21 cellular contexts compared by ENCODE assay signal in the genomic region with DNA sequence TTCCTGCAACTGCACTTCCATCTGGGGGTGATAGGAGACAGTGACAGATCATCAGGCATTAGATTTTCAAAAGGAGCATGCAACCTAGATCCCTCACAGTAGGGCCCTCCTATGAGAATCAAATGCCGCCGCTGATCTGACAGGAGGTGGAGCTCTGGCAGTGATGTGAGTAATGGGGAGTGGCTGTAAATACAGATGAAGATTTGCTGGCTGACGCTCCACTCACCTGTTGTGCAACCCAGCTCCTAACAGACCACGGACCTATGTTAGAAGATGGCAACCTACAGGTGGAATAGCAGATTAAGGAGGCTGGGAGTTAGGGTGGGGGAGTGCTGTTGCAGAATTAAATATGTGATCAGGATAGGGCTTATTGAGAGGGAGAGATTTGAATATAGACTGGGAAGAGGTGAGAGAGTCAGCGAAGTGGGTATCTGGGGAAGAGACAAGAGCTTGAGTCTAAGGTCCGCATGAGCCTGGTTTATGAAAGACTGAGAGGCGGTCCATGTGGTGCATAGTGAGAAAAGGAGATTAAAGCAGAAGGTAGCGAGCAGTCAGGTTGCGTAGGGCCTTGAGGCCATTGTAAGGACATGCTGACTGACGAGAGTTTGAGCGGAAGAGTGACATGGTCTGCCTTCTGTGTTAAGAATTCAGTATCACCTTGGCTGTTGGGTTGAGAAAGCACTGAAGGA. TPM values are rescaled to one million over a fixed set of nuclear protein-coding genes. Genes with fewer than 3 reads are reported as not detected.
DNase-seq lines count a peak whose midpoint lies in the region; ATAC-seq lines count a peak whose summit lies in the region.
"Had no signal": no experiment of that assay in that cellular context is flagged by ENCODE, and none has a peak within 500 bp of the region (broad histone marks: within the 10 kb centered on the region; RNA-seq: fewer than 3 reads in every experiment).

No MANE protein-coding gene starts in this region.

- ATAC-seq in activated CD4-positive, alpha-beta T cell treated with anti-CD3 and anti-CD28 coated beads for 36 hours, result no peak
- ATAC-seq in stimulated activated effector memory CD8-positive, alpha-beta T cell treated with anti-CD3 and anti-CD28 coated beads, Interleukin-12 subunit alpha, Interleukin-12 subunit beta, amount 100 ng/mL, for 72 hours, result no peak
- no peak for ATAC-seq in GM21529 (IDR thresholded peaks at IDR 0.05; ENCODE audit: unreplicated experiment)
- ATAC-seq: activated CD8-positive, alpha-beta memory T cell treated with anti-CD3 and anti-CD28 coated beads, Interleukin-2, amount 10 ng/mL, durations not matched to agents 7 days and 5 days; naive thymus-derived CD4-positive, alpha-beta T cell; psoas muscle had no signal

- H2BK12ac ChIP-seq in neuronal stem cell (ENCODE audit: low read length), result no peak overlapping the region

- H3K79me1 ChIP-seq in neuronal stem cell (ENCODE audit: low read depth, low read length), result no peaks in the 10 kb centered on the region

- no peak overlapping the region for H2AFZ ChIP-seq in neuronal stem cell (ENCODE audit: low read length)

- no peak overlapping the region for H2AK5ac ChIP-seq in neuronal stem cell (ENCODE audit: low read depth, low read length)

- H3K27me3 ChIP-seq in neuronal stem cell (ENCODE audit: control insufficient read depth in 3 of 3, insufficient read depth in 3 of 3, low read depth in 1 of 3, low read length in 3 of 3), result no peaks in the 10 kb centered on the region
- H3K27me3 ChIP-seq: esophagus squamous epithelium had no signal

- peaks cover 11 to 20% of the 10 kb centered on the region in 2 donors for H3K9me3 ChIP-seq in neuronal stem cell (replicated peaks in 1 of 2; ENCODE audit: control insufficient read depth in 2 of 2, insufficient read depth in 1 of 2, low read depth in 1 of 2, low read length in 2 of 2)
- H3K9me3 ChIP-seq: esophagus squamous epithelium, psoas muscle had no signal

- no peak overlapping the region for H2BK120ac ChIP-seq in neuronal stem cell (ENCODE audit: low read depth, low read length)

- no peak overlapping the region for H3K14ac ChIP-seq in neuronal stem cell (ENCODE audit: low read length)

- no peak overlapping the region for H3K4ac ChIP-seq in neuronal stem cell (ENCODE audit: low read length)

- H3K27ac Mint-ChIP-seq in activated CD4-positive, alpha-beta T cell treated with anti-CD3 and anti-CD28 coated beads for 36 hours, result peak overlapping the region; percentile 10
- no peak overlapping the region for H3K27ac Mint-ChIP-seq in activated CD4-positive, alpha-beta T cell treated with anti-CD3 and anti-CD28 coated beads, Interleukin-2, amount 10 ng/mL, durations not matched to agents 7 days and 5 days
- H3K27ac Mint-ChIP-seq in activated T-helper 1 cell treated with anti-CD3 and anti-CD28 coated beads, Interleukin-12 subunit alpha, Interleukin-12 subunit beta, Interleukin-2, Interleukin-4 antibody, amounts not matched to agents 30 ng/mL and 10 ng/mL and 1 ng/mL, durations not matched to agents 14 hours and 24 hours and 36 hours, result peak overlapping the region; percentile 5
- H3K27ac Mint-ChIP-seq in stimulated activated effector memory CD8-positive, alpha-beta T cell treated with anti-CD3 and anti-CD28 coated beads, Interleukin-12 subunit alpha, Interleukin-12 subunit beta, amount 100 ng/mL, for 72 hours, result peak overlapping the region; percentile 26
- H3K27ac Mint-ChIP-seq: activated CD8-positive, alpha-beta memory T cell treated with anti-CD3 and anti-CD28 coated beads, Interleukin-2, amount 10 ng/mL, durations not matched to agents 7 days and 5 days had no signal

- no peak overlapping the region for H3K23ac ChIP-seq in neuronal stem cell (ENCODE audit: low read depth, low read length, poor library complexity)

- no CpG with 5 or more reads among the region's 11 CpGs for WGBS in neuronal stem cell (ENCODE audit: extremely low coverage in 2 of 2, insufficient read length in 2 of 2, insufficient replicate concordance in 1 of 2), 2 donors

- H4K91ac ChIP-seq in neuronal stem cell (ENCODE audit: low read depth, low read length, poor library complexity), result no peak overlapping the region

- POLR2A ChIA-PET in activated CD4-positive, alpha-beta T cell treated with anti-CD3 and anti-CD28 coated beads for 36 hours (lab: Charles Lee), result no interaction called here
- POLR2A ChIA-PET in activated CD4-positive, alpha-beta T cell treated with anti-CD3 and anti-CD28 coated beads, Interleukin-2, amount 10 ng/mL, durations not matched to agents 7 days and 5 days (lab: Charles Lee), result no interaction called here

- no peak overlapping the region for H4K8ac ChIP-seq in neuronal stem cell (ENCODE audit: low read depth, low read length)

- H3K9me3 Mint-ChIP-seq in activated CD4-positive, alpha-beta T cell treated with anti-CD3 and anti-CD28 coated beads for 36 hours (ENCODE audit: low read depth), result no peaks in the 10 kb centered on the region
- peaks cover 3% of the 10 kb centered on the region for H3K9me3 Mint-ChIP-seq in activated CD4-positive, alpha-beta T cell treated with anti-CD3 and anti-CD28 coated beads, Interleukin-2, amount 10 ng/mL, durations not matched to agents 7 days and 5 days
- no peaks in the 10 kb centered on the region for H3K9me3 Mint-ChIP-seq in activated T-helper 1 cell treated with anti-CD3 and anti-CD28 coated beads, Interleukin-12 subunit alpha, Interleukin-12 subunit beta, Interleukin-2, Interleukin-4 antibody, amounts not matched to agents 30 ng/mL and 10 ng/mL and 1 ng/mL, durations not matched to agents 14 hours and 24 hours and 36 hours
- no peaks in the 10 kb centered on the region for H3K9me3 Mint-ChIP-seq in stimulated activated effector memory CD8-positive, alpha-beta T cell treated with anti-CD3 and anti-CD28 coated beads, Interleukin-12 subunit alpha, Interleukin-12 subunit beta, amount 100 ng/mL, for 72 hours
- H3K9me3 Mint-ChIP-seq: naive thymus-derived CD4-positive, alpha-beta T cell had no signal

- H3K18ac ChIP-seq in neuronal stem cell (ENCODE audit: low read length), result no peak overlapping the region

- H3K9ac ChIP-seq in neuronal stem cell (ENCODE audit: low read depth, low read length, poor library complexity), result no peak overlapping the region

- H3K36me3 Mint-ChIP-seq in activated CD4-positive, alpha-beta T cell treated with anti-CD3 and anti-CD28 coated beads for 36 hours (ENCODE audit: low read depth), result peaks cover 30% of the 10 kb centered on the region
- H3K36me3 Mint-ChIP-seq in activated CD4-positive, alpha-beta T cell treated with anti-CD3 and anti-CD28 coated beads, Interleukin-2, amount 10 ng/mL, durations not matched to agents 7 days and 5 days (ENCODE audit: low read depth), result peaks cover 30% of the 10 kb centered on the region
- peaks cover 33% of the 10 kb centered on the region for H3K36me3 Mint-ChIP-seq in activated T-helper 1 cell treated with anti-CD3 and anti-CD28 coated beads, Interleukin-12 subunit alpha, Interleukin-12 subunit beta, Interleukin-2, Interleukin-4 antibody, amounts not matched to agents 30 ng/mL and 10 ng/mL and 1 ng/mL, durations not matched to agents 14 hours and 24 hours and 36 hours (ENCODE audit: low read depth)
- H3K36me3 Mint-ChIP-seq in stimulated activated effector memory CD8-positive, alpha-beta T cell treated with anti-CD3 and anti-CD28 coated beads, Interleukin-12 subunit alpha, Interleukin-12 subunit beta, amount 100 ng/mL, for 72 hours, result peaks cover 55% of the 10 kb centered on the region

- peaks cover 15 to 45% of the 10 kb centered on the region in 2 donors for H3K36me3 ChIP-seq in neuronal stem cell (replicated peaks in 1 of 2; ENCODE audit: control insufficient read depth in 2 of 2, insufficient read depth in 2 of 2, low read length in 2 of 2)

- H3K4me1 Mint-ChIP-seq in activated CD4-positive, alpha-beta T cell treated with anti-CD3 and anti-CD28 coated beads for 36 hours, result peaks cover 3% of the 10 kb centered on the region
- H3K4me1 Mint-ChIP-seq in activated CD4-positive, alpha-beta T cell treated with anti-CD3 and anti-CD28 coated beads, Interleukin-2, amount 10 ng/mL, durations not matched to agents 7 days and 5 days, result peaks cover 3% of the 10 kb centered on the region
- peaks cover 5% of the 10 kb centered on the region for H3K4me1 Mint-ChIP-seq in activated T-helper 1 cell treated with anti-CD3 and anti-CD28 coated beads, Interleukin-12 subunit alpha, Interleukin-12 subunit beta, Interleukin-2, Interleukin-4 antibody, amounts not matched to agents 30 ng/mL and 10 ng/mL and 1 ng/mL, durations not matched to agents 14 hours and 24 hours and 36 hours (ENCODE audit: low read depth)
- peaks cover 11% of the 10 kb centered on the region for H3K4me1 Mint-ChIP-seq in stimulated activated effector memory CD8-positive, alpha-beta T cell treated with anti-CD3 and anti-CD28 coated beads, Interleukin-12 subunit alpha, Interleukin-12 subunit beta, amount 100 ng/mL, for 72 hours
- H3K4me1 Mint-ChIP-seq: T-cell had no signal

- H3K4me3 Mint-ChIP-seq in activated CD4-positive, alpha-beta T cell treated with anti-CD3 and anti-CD28 coated beads for 36 hours, result no peak overlapping the region
- no peak overlapping the region for H3K4me3 Mint-ChIP-seq in activated CD4-positive, alpha-beta T cell treated with anti-CD3 and anti-CD28 coated beads, Interleukin-2, amount 10 ng/mL, durations not matched to agents 7 days and 5 days
- H3K4me3 Mint-ChIP-seq in activated T-helper 1 cell treated with anti-CD3 and anti-CD28 coated beads, Interleukin-12 subunit alpha, Interleukin-12 subunit beta, Interleukin-2, Interleukin-4 antibody, amounts not matched to agents 30 ng/mL and 10 ng/mL and 1 ng/mL, durations not matched to agents 14 hours and 24 hours and 36 hours, result no peak overlapping the region
- H3K4me3 Mint-ChIP-seq in stimulated activated effector memory CD8-positive, alpha-beta T cell treated with anti-CD3 and anti-CD28 coated beads, Interleukin-12 subunit alpha, Interleukin-12 subunit beta, amount 100 ng/mL, for 72 hours, result no peak overlapping the region
- H3K4me3 Mint-ChIP-seq: activated CD8-positive, alpha-beta memory T cell treated with anti-CD3 and anti-CD28 coated beads, Interleukin-2, amount 10 ng/mL, durations not matched to agents 7 days and 5 days; naive thymus-derived CD4-positive, alpha-beta T cell; T-cell had no signal

- H3K27me3 Mint-ChIP-seq in activated CD4-positive, alpha-beta T cell treated with anti-CD3 and anti-CD28 coated beads for 36 hours, result no peaks in the 10 kb centered on the region
- no peaks in the 10 kb centered on the region for H3K27me3 Mint-ChIP-seq in activated CD4-positive, alpha-beta T cell treated with anti-CD3 and anti-CD28 coated beads, Interleukin-2, amount 10 ng/mL, durations not matched to agents 7 days and 5 days
- no peaks in the 10 kb centered on the region for H3K27me3 Mint-ChIP-seq in activated T-helper 1 cell treated with anti-CD3 and anti-CD28 coated beads, Interleukin-12 subunit alpha, Interleukin-12 subunit beta, Interleukin-2, Interleukin-4 antibody, amounts not matched to agents 30 ng/mL and 10 ng/mL and 1 ng/mL, durations not matched to agents 14 hours and 24 hours and 36 hours (ENCODE audit: insufficient read depth)
- H3K27me3 Mint-ChIP-seq: activated CD8-positive, alpha-beta memory T cell treated with anti-CD3 and anti-CD28 coated beads, Interleukin-2, amount 10 ng/mL, durations not matched to agents 7 days and 5 days; T-cell had no signal

- intact Hi-C loops in activated CD4-positive, alpha-beta T cell treated with anti-CD3 and anti-CD28 coated beads for 36 hours (cut with DNase I, micrococcal nuclease), result loop anchor here (5.0 to 10.0 kb wide), 2 partner anchors 165 to 382 kb away; a partner anchor contains a TSS
- intact Hi-C loops in activated T-helper 1 cell treated with anti-CD3 and anti-CD28 coated beads, Interleukin-12 subunit alpha, Interleukin-12 subunit beta, Interleukin-2, Interleukin-4 antibody, amounts not matched to agents 30 ng/mL and 10 ng/mL and 1 ng/mL, durations not matched to agents 14 hours and 24 hours and 36 hours (cut with micrococcal nuclease), result no loop called here

- CTCF ChIA-PET in activated CD4-positive, alpha-beta T cell treated with anti-CD3 and anti-CD28 coated beads for 36 hours (lab: Charles Lee), result interaction anchor here (0.9 to 1.2 kb wide), 3 partner anchors 9 to 129 kb away, joined by 3 to 4 read pairs (median 4); no protein-coding TSS in a partner anchor
- CTCF ChIA-PET in activated CD4-positive, alpha-beta T cell treated with anti-CD3 and anti-CD28 coated beads, Interleukin-2, amount 10 ng/mL, durations not matched to agents 7 days and 5 days (lab: Charles Lee), result interaction anchor here (1.0 to 1.4 kb wide), 2 partner anchors 9 to 24 kb away, joined by 3 read pairs; no protein-coding TSS in a partner anchor

- no peak overlapping the region for H3K4me3 ChIP-seq in neuronal stem cell (ENCODE audit: low read length in 2 of 2)
- H3K4me3 ChIP-seq: esophagus squamous epithelium, HAP-1, lung, psoas muscle had no signal

- H3K4me2 ChIP-seq in neuronal stem cell (ENCODE audit: insufficient read depth, low read length, poor library complexity, severe bottlenecking), result no peak overlapping the region

- peaks cover 0 to 9% of the 10 kb centered on the region in 2 donors for H3K4me1 ChIP-seq in neuronal stem cell (ENCODE audit: control insufficient read depth in 2 of 2, insufficient read depth in 1 of 2, low read depth in 1 of 2, low read length in 2 of 2)

- no peak for DNase-seq in activated CD4-positive, alpha-beta T cell treated with anti-CD3 and anti-CD28 coated beads for 36 hours
- DNase-seq in activated CD4-positive, alpha-beta T cell treated with anti-CD3 and anti-CD28 coated beads, Interleukin-2, amount 10 ng/mL, durations not matched to agents 7 days and 5 days, result no peak
- DNase-seq in HK-2 (ENCODE audit: unreplicated experiment), result peak; percentile 14
- no peak for DNase-seq in activated T-helper 1 cell treated with anti-CD3 and anti-CD28 coated beads, Interleukin-12 subunit alpha, Interleukin-12 subunit beta, Interleukin-2, Interleukin-4 antibody, amounts not matched to agents 30 ng/mL and 10 ng/mL and 1 ng/mL, durations not matched to agents 14 hours and 24 hours and 36 hours (ENCODE audit: low spot score)
- DNase-seq in stimulated activated effector memory CD8-positive, alpha-beta T cell treated with anti-CD3 and anti-CD28 coated beads, Interleukin-12 subunit alpha, Interleukin-12 subunit beta, amount 100 ng/mL, for 72 hours (ENCODE audit: low spot score in 2 of 2), result no peak
- DNase-seq in GDM1 (lab: John Stamatoyannopoulos, UW), result no peak
- no peak for DNase-seq in neuronal stem cell (ENCODE audit: low spot score)
- DNase-seq: activated CD4-positive, CD25-positive, alpha-beta regulatory T cell; activated CD8-positive, alpha-beta memory T cell treated with anti-CD3 and anti-CD28 coated beads, Interleukin-2, amount 10 ng/mL, durations not matched to agents 7 days and 5 days; esophagus squamous epithelium; head of caudate nucleus; naive thymus-derived CD4-positive, alpha-beta T cell; NCI-H1048; NCI-H2107; NCI-H748 treated with DMSO at 0.1 percent for 48 hours; psoas muscle; stimulated activated naive CD4-positive, alpha-beta T cell; T-cell had no signal

- no peak overlapping the region for H2BK5ac ChIP-seq in neuronal stem cell (ENCODE audit: low read length)

- no peak overlapping the region for H2BK15ac ChIP-seq in neuronal stem cell (ENCODE audit: low read length)

- H3K27ac ChIP-seq in neuronal stem cell (replicated peaks; ENCODE audit: low read length), result no peak overlapping the region
- H3K27ac ChIP-seq: esophagus squamous epithelium, psoas muscle had no signal

RNA-seq across cellular contexts. Expression of a gene that starts 31.3 kb away (rescaled TPM):
- total RNA-seq in activated CD4-positive, alpha-beta T cell treated with anti-CD3 and anti-CD28 coated beads for 36 hours, result 1 to 10 TPM; 2.7 to 3.3 TPM
- total RNA-seq in activated CD4-positive, alpha-beta T cell treated with anti-CD3 and anti-CD28 coated beads, Interleukin-2, amount 10 ng/mL, durations not matched to agents 7 days and 5 days, result 1 to 10 TPM; 3.7 to 5.0 TPM
- 5.8 and 6.0 TPM in 2 replicates for total RNA-seq in activated T-helper 1 cell treated with anti-CD3 and anti-CD28 coated beads, Interleukin-12 subunit alpha, Interleukin-12 subunit beta, Interleukin-2, Interleukin-4 antibody, amounts not matched to agents 30 ng/mL and 10 ng/mL and 1 ng/mL, durations not matched to agents 14 hours and 24 hours and 36 hours
- 0.06 TPM for polyA plus RNA-seq in neuronal stem cell (2013, experiment 1 of 2)
- 0.06 TPM for polyA plus RNA-seq in neuronal stem cell (2013, experiment 2 of 2)

RNA-seq across cellular contexts. Expression of a gene that starts 55.3 kb away (rescaled TPM):
- total RNA-seq in activated CD4-positive, alpha-beta T cell treated with anti-CD3 and anti-CD28 coated beads for 36 hours, result 100 to 1,000 TPM; 109 to 170 TPM
- 10 to 100 TPM; 52.9 to 74.6 TPM for total RNA-seq in activated CD4-positive, alpha-beta T cell treated with anti-CD3 and anti-CD28 coated beads, Interleukin-2, amount 10 ng/mL, durations not matched to agents 7 days and 5 days
- total RNA-seq in activated T-helper 1 cell treated with anti-CD3 and anti-CD28 coated beads, Interleukin-12 subunit alpha, Interleukin-12 subunit beta, Interleukin-2, Interleukin-4 antibody, amounts not matched to agents 30 ng/mL and 10 ng/mL and 1 ng/mL, durations not matched to agents 14 hours and 24 hours and 36 hours, result 188 and 190 TPM in 2 replicates
- polyA plus RNA-seq in neuronal stem cell (2013, experiment 1 of 2), result 26.3 TPM
- 26.6 TPM for polyA plus RNA-seq in neuronal stem cell (2013, experiment 2 of 2)
